In the genomic region with DNA sequence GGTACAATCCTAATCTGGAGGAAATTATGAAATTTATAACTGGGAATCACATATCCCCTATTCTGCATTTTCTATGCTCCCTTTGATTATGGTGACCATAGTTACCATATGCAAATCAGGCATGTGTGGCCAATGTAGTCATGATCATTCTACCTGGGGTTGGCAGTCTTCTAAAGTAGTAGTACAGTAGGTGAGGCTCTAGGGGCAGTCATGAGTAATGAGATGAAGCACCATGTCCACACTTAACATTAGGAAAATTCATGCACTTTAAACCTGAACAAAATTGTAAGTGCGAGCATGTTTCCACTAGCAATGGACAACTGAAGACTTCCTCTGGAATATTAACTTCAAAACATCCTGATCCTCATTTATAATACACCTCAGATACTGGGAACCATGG, we compare ENCODE assay signal across 9 cellular contexts.
DNase-seq lines count a peak whose midpoint lies in the region; ATAC-seq and TF ChIP-seq lines count a peak whose summit lies in the region.
"Had no signal": no experiment of that assay in that cellular context is flagged by ENCODE, and none has a peak within 500 bp of the region (broad histone marks: within the 10 kb centered on the region; RNA-seq: fewer than 3 reads in every experiment).

No MANE protein-coding gene starts in this region.

- no peaks in the 10 kb centered on the region for H3K9me2 ChIP-seq in neural cell (ENCODE audit: insufficient read depth, low read length)

- H3K27ac ChIP-seq in adrenal gland (no peak overlapping the region), neural cell (ENCODE audit: low read length) (no peak overlapping the region)
- H3K27ac ChIP-seq: SJSA1 had no signal

- TF ChIP-seq CTCF in adrenal gland (IDR thresholded peaks at IDR 0.05) (peak in 5 of 6 experiments; percentile 14 to 40 (median 34)), neural cell (IDR thresholded peaks at IDR 0.05; ENCODE audit: poor library complexity, severe bottlenecking) (peak; percentile 51)

- no peak overlapping the region for H3K9ac ChIP-seq in neural cell (ENCODE audit: low read length)

- H3K4me1 ChIP-seq in adrenal gland (replicated peaks in 1 of 2), result no peaks in the 10 kb centered on the region
- H3K4me1 ChIP-seq: SJSA1 had no signal

- DNase-seq in DMS53 treated with DMSO at 0.1 percent for 48 hours (lab: John Stamatoyannopoulos, UW; ENCODE audit: unreplicated experiment), result peak; percentile 10
- DNase-seq in adrenal gland, result peak in 1 of 7 donors; percentile 12
- DNase-seq in anterior cingulate cortex (lab: John Stamatoyannopoulos, UW), result no peak
- DNase-seq in COLO668 (lab: John Stamatoyannopoulos, UW; ENCODE audit: unreplicated experiment), result no peak

- intact Hi-C loops in adrenal gland (cut with DNase I), result no loop called here

- no peak overlapping the region for H3K4me3 ChIP-seq in adrenal gland
- no peak overlapping the region for H3K4me3 ChIP-seq in neural cell (ENCODE audit: low read length)
- H3K4me3 ChIP-seq: SJSA1 had no signal

- H3K79me2 ChIP-seq in neural cell (replicated peaks; ENCODE audit: insufficient read depth, low read length), result no peaks in the 10 kb centered on the region

- 85 to 100% (median 95%) methylated on average over 1 of the region's 1 CpG for WGBS in adrenal gland, 4 donors

- H3K27me3 ChIP-seq in adrenal gland (no peaks in the 10 kb centered on the region), neural cell (ENCODE audit: insufficient read depth, low read depth, low read length) (no peaks in the 10 kb centered on the region)
- H3K27me3 ChIP-seq: SJSA1 had no signal

- ATAC-seq in GM19455 (IDR thresholded peaks at IDR 0.05; ENCODE audit: unreplicated experiment) (peak; percentile 64), HG03457 (IDR thresholded peaks at IDR 0.05; ENCODE audit: unreplicated experiment) (peak; percentile 92), HG03439 (IDR thresholded peaks at IDR 0.05; ENCODE audit: unreplicated experiment) (no peak)

- H2AFZ ChIP-seq in neural cell (ENCODE audit: low read depth, low read length), result no peak overlapping the region

- H3K4me2 ChIP-seq in neural cell (ENCODE audit: low read length), result no peak overlapping the region

- no peaks in the 10 kb centered on the region for H3F3A ChIP-seq in neural cell (ENCODE audit: insufficient read depth, low read length, poor library complexity, severe bottlenecking)

- H4K20me1 ChIP-seq in neural cell (ENCODE audit: insufficient read depth), result no peaks in the 10 kb centered on the region

- no peak for TF ChIP-seq POLR2A in adrenal gland (IDR thresholded peaks at IDR 0.05)

- peak; percentile 24 for TF ChIP-seq RAD21 in neural cell (conservative IDR thresholded peaks at IDR 0.05)

- TF ChIP-seq EP300 in neural cell (conservative IDR thresholded peaks at IDR 0.05; ENCODE audit: poor library complexity, severe bottlenecking), result no peak

- no peaks in the 10 kb centered on the region for H3K9me3 ChIP-seq in adrenal gland (replicated peaks in 1 of 3)
- H3K9me3 ChIP-seq in neural cell (ENCODE audit: low read length), result no peaks in the 10 kb centered on the region
- H3K9me3 ChIP-seq: SJSA1 had no signal

- H3K36me3 ChIP-seq in adrenal gland (replicated peaks in 1 of 2) (no peaks in the 10 kb centered on the region), neural cell (ENCODE audit: insufficient read depth, low read length) (no peaks in the 10 kb centered on the region)
- H3K36me3 ChIP-seq: SJSA1 had no signal

TF ChIP-seq in neural cell, 6 proteins besides CTCF, POLR2A, EP300 and RAD21:
- TF ChIP-seq EZH2 (IDR thresholded peaks at IDR 0.05; ENCODE audit: borderline replicate concordance, insufficient read depth, low read length, poor library complexity, severe bottlenecking), result no peak
- TF ChIP-seq TAF1 (IDR thresholded peaks at IDR 0.05; ENCODE audit: low read depth), result no peak
- TF ChIP-seq, protein P1, sequence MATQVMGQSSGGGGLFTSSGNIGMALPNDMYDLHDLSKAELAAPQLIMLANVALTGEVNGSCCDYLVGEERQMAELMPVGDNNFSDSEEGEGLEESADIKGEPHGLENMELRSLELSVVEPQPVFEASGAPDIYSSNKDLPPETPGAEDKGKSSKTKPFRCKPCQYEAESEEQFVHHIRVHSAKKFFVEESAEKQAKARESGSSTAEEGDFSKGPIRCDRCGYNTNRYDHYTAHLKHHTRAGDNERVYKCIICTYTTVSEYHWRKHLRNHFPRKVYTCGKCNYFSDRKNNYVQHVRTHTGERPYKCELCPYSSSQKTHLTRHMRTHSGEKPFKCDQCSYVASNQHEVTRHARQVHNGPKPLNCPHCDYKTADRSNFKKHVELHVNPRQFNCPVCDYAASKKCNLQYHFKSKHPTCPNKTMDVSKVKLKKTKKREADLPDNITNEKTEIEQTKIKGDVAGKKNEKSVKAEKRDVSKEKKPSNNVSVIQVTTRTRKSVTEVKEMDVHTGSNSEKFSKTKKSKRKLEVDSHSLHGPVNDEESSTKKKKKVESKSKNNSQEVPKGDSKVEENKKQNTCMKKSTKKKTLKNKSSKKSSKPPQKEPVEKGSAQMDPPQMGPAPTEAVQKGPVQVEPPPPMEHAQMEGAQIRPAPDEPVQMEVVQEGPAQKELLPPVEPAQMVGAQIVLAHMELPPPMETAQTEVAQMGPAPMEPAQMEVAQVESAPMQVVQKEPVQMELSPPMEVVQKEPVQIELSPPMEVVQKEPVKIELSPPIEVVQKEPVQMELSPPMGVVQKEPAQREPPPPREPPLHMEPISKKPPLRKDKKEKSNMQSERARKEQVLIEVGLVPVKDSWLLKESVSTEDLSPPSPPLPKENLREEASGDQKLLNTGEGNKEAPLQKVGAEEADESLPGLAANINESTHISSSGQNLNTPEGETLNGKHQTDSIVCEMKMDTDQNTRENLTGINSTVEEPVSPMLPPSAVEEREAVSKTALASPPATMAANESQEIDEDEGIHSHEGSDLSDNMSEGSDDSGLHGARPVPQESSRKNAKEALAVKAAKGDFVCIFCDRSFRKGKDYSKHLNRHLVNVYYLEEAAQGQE (IDR thresholded peaks at IDR 0.05; ENCODE audit: borderline replicate concordance), result no peak
- no peak for TF ChIP-seq MXI1 (conservative IDR thresholded peaks at IDR 0.05; ENCODE audit: poor library complexity, severe bottlenecking)
